ENCODE assay signal across 13 cellular contexts in genomic region chr21:29332461-29333354, GRCh38. TPM values are rescaled to one million over a fixed set of nuclear protein-coding genes. Genes with fewer than 3 reads are reported as not detected.
A peak's percentile ranks its signal among the peaks of the same experiment; 100 is the strongest.
DNase-seq lines count a peak whose midpoint lies in the region; ATAC-seq and TF ChIP-seq lines count a peak whose summit lies in the region.
"Had no signal": no experiment of that assay in that cellular context is flagged by ENCODE, and none has a peak within 500 bp of the region (broad histone marks: within the 10 kb centered on the region; RNA-seq: fewer than 3 reads in every experiment).

No MANE protein-coding gene starts in this region.

- peak overlapping the region; percentile 63 for H3K27ac Mint-ChIP-seq in MCF 10A (ENCODE audit: low read depth, unreplicated experiment)
- H3K27ac Mint-ChIP-seq in activated naive CD8-positive, alpha-beta T cell treated with anti-CD3 and anti-CD28 coated beads, Interleukin-2, amount 50 U/mL, for 24 hours, result peak overlapping the region; percentile 10
- peak overlapping the region in 1 of 2 donors; percentile 38 for H3K27ac Mint-ChIP-seq in natural killer cell treated with Interleukin-12 subunit alpha and Interleukin-12 subunit beta and Interleukin-15 and Interleukin-18, amount 100 ng/mL, for 72 hours

- peak; percentile 92 for ATAC-seq in activated naive CD8-positive, alpha-beta T cell treated with anti-CD3 and anti-CD28 coated beads, Interleukin-2, amount 50 U/mL, for 24 hours
- ATAC-seq in left cardiac atrium (peak; percentile 12 to 77), aorta (ENCODE audit: low FRiP score) (no peak)
- no peak for ATAC-seq in natural killer cell treated with Interleukin-12 subunit alpha and Interleukin-12 subunit beta and Interleukin-15 and Interleukin-18, amount 100 ng/mL, for 72 hours
- ATAC-seq: upper lobe of right lung had no signal

- H3K9me3 Mint-ChIP-seq in MCF 10A (ENCODE audit: unreplicated experiment), result no peaks in the 10 kb centered on the region
- no peaks in the 10 kb centered on the region for H3K9me3 Mint-ChIP-seq in activated naive CD8-positive, alpha-beta T cell treated with anti-CD3 and anti-CD28 coated beads, Interleukin-2, amount 50 U/mL, for 24 hours
- H3K9me3 Mint-ChIP-seq in natural killer cell treated with Interleukin-12 subunit alpha and Interleukin-12 subunit beta and Interleukin-15 and Interleukin-18, amount 100 ng/mL, for 72 hours, result no peaks in the 10 kb centered on the region

- intact Hi-C loops in MCF 10A (cut with micrococcal nuclease) (no loop called here), breast epithelium (cut with DNase I; ENCODE audit: low total_unique reads) (loop anchor here (10.0 kb wide), 1 partner anchor 178 kb away; no protein-coding TSS in a partner anchor), left cardiac atrium (cut with DNase I) (no loop called here), aorta (cut with DNase I) (no loop called here)

- no TSS peak for BruUV-seq in MCF 10A (replicated peaks; lab: Mats Ljungman, UMichigan)

- no peak overlapping the region for H3K4me3 Mint-ChIP-seq in MCF 10A (ENCODE audit: unreplicated experiment)
- H3K4me3 Mint-ChIP-seq in activated naive CD8-positive, alpha-beta T cell treated with anti-CD3 and anti-CD28 coated beads, Interleukin-2, amount 50 U/mL, for 24 hours, result no peak overlapping the region
- no peak overlapping the region for H3K4me3 Mint-ChIP-seq in natural killer cell treated with Interleukin-12 subunit alpha and Interleukin-12 subunit beta and Interleukin-15 and Interleukin-18, amount 100 ng/mL, for 72 hours

- CTCF ChIA-PET in MCF 10A (lab: Yijun Ruan, JAX), result interaction anchor here (0.9 kb wide), 1 partner anchor 16 kb away, joined by 3 read pairs; no protein-coding TSS in a partner anchor

- H3K4me3 ChIP-seq in breast epithelium (no peak overlapping the region), aorta (ENCODE audit: low read length in 2 of 2) (no peak overlapping the region)
- H3K4me3 ChIP-seq: SJCRH30, upper lobe of right lung had no signal

- H3K9me3 ChIP-seq in breast epithelium, result no peaks in the 10 kb centered on the region
- H3K9me3 ChIP-seq in aorta (ENCODE audit: control insufficient read depth, low read length), result no peaks in the 10 kb centered on the region
- H3K9me3 ChIP-seq: SJCRH30, upper lobe of right lung had no signal

- POLR2A ChIA-PET in MCF 10A (lab: Yijun Ruan, JAX), result interaction anchor here (0.8 kb wide), 1 partner anchor 20 kb away, joined by 3 read pairs; no protein-coding TSS in a partner anchor

- no peak overlapping the region for H3K27ac ChIP-seq in breast epithelium
- peak overlapping the region; percentile 57 to 59 for H3K27ac ChIP-seq in aorta (ENCODE audit: low read depth in 1 of 2, low read length in 2 of 2)
- H3K27ac ChIP-seq: parathyroid adenoma, SJCRH30, upper lobe of right lung had no signal

- no peaks in the 10 kb centered on the region for H3K4me1 ChIP-seq in breast epithelium
- H3K4me1 ChIP-seq in aorta (ENCODE audit: control insufficient read depth in 1 of 2, insufficient read depth in 2 of 2, low read length in 2 of 2), result peaks cover 4 to 9% of the 10 kb centered on the region in 2 donors
- H3K4me1 ChIP-seq: parathyroid adenoma, SJCRH30 had no signal

- WGBS in aorta, 2 donors, result 70 to 72% methylated on average over 10 of the region's 10 CpGs

- no peak for TF ChIP-seq CTCF in MCF 10A (IDR thresholded peaks at IDR 0.05; ENCODE audit: unreplicated experiment)
- no peak for TF ChIP-seq CTCF in breast epithelium (IDR thresholded peaks at IDR 0.05)

- DNase-seq in MCF 10A (ENCODE audit: unreplicated experiment) (peak; percentile 42), breast epithelium (ENCODE audit: low spot score in 2 of 2) (no peak), left cardiac atrium (no peak), aorta (no peak), NCI-H446 (lab: John Stamatoyannopoulos, UW) (no peak), NCI-H128 (lab: John Stamatoyannopoulos, UW; ENCODE audit: unreplicated experiment) (no peak)
- no peak for DNase-seq in activated naive CD8-positive, alpha-beta T cell treated with anti-CD3 and anti-CD28 coated beads, Interleukin-2, amount 50 U/mL, for 24 hours
- DNase-seq in natural killer cell treated with Interleukin-12 subunit alpha and Interleukin-12 subunit beta and Interleukin-15 and Interleukin-18, amount 100 ng/mL, for 72 hours (ENCODE audit: low spot score), result no peak
- DNase-seq: islet precursor cell, NCI-H2107, SJCRH30, upper lobe of right lung had no signal

- no peaks in the 10 kb centered on the region for H3K36me3 ChIP-seq in breast epithelium
- no peaks in the 10 kb centered on the region for H3K36me3 ChIP-seq in aorta (ENCODE audit: control insufficient read depth in 1 of 2, insufficient read depth in 2 of 2, low read length in 1 of 2)

- no peak for TF ChIP-seq POLR2A in breast epithelium (IDR thresholded peaks at IDR 0.05)

- H3K4me1 Mint-ChIP-seq in MCF 10A (ENCODE audit: insufficient read depth, unreplicated experiment), result peaks cover 22% of the 10 kb centered on the region
- peaks cover 29% of the 10 kb centered on the region for H3K4me1 Mint-ChIP-seq in activated naive CD8-positive, alpha-beta T cell treated with anti-CD3 and anti-CD28 coated beads, Interleukin-2, amount 50 U/mL, for 24 hours
- peaks cover 15 to 38% of the 10 kb centered on the region in 2 donors for H3K4me1 Mint-ChIP-seq in natural killer cell treated with Interleukin-12 subunit alpha and Interleukin-12 subunit beta and Interleukin-15 and Interleukin-18, amount 100 ng/mL, for 72 hours (ENCODE audit: low read depth in 2 of 2)

- H3K27me3 Mint-ChIP-seq in MCF 10A (ENCODE audit: insufficient read depth, unreplicated experiment), result no peaks in the 10 kb centered on the region
- H3K27me3 Mint-ChIP-seq in activated naive CD8-positive, alpha-beta T cell treated with anti-CD3 and anti-CD28 coated beads, Interleukin-2, amount 50 U/mL, for 24 hours, result no peaks in the 10 kb centered on the region
- no peaks in the 10 kb centered on the region for H3K27me3 Mint-ChIP-seq in natural killer cell treated with Interleukin-12 subunit alpha and Interleukin-12 subunit beta and Interleukin-15 and Interleukin-18, amount 100 ng/mL, for 72 hours

- H3K27me3 ChIP-seq in breast epithelium (no peaks in the 10 kb centered on the region), aorta (ENCODE audit: control insufficient read depth in 1 of 2, insufficient read depth in 2 of 2, low read length in 1 of 2) (no peaks in the 10 kb centered on the region)
- H3K27me3 ChIP-seq: SJCRH30, upper lobe of right lung had no signal

- H3K36me3 Mint-ChIP-seq in MCF 10A (ENCODE audit: insufficient read depth, unreplicated experiment), result peaks cover 59% of the 10 kb centered on the region
- H3K36me3 Mint-ChIP-seq in activated naive CD8-positive, alpha-beta T cell treated with anti-CD3 and anti-CD28 coated beads, Interleukin-2, amount 50 U/mL, for 24 hours (ENCODE audit: low read depth), result peaks cover 45% of the 10 kb centered on the region
- peaks cover 5% of the 10 kb centered on the region for H3K36me3 Mint-ChIP-seq in natural killer cell treated with Interleukin-12 subunit alpha and Interleukin-12 subunit beta and Interleukin-15 and Interleukin-18, amount 100 ng/mL, for 72 hours

RNA-seq across cellular contexts. Expression of gene BACH1, which starts 34.0 kb away (rescaled TPM):
- total RNA-seq in MCF 10A (2022) (69.3 and 76.6 TPM in 2 replicates), breast epithelium (10 to 100 TPM; 31.8 to 65.3 (median 42.3) TPM), left cardiac atrium (10 to 100 TPM; 35.3 to 59.3 TPM), aorta (100 to 1,000 TPM in 1 of 2 donors, 10 to 100 TPM in 1; 90.1 to 103 TPM)
- polyA plus RNA-seq in aorta, result 10 to 100 TPM; 12.1 to 14.8 TPM
- total RNA-seq in natural killer cell treated with Interleukin-12 subunit alpha and Interleukin-12 subunit beta and Interleukin-15 and Interleukin-18, amount 100 ng/mL, for 72 hours, result 10 to 100 TPM; 29.5 to 38.7 TPM

Comparison
In these comparisons a context has a peak if more than half of its experiments do, and no peak if none do; other contexts are left out.
1. H3K27ac ChIP-seq: peak in aorta (2 of 2); none in breast epithelium (0 of 2).
2. ATAC-seq: peak in activated naive CD8-positive, alpha-beta T cell treated with anti-CD3 and anti-CD28 coated beads, Interleukin-2, amount 50 U/mL, for 24 hours (single experiment) and left cardiac atrium (2 of 2); none in aorta (single experiment) and natural killer cell treated with Interleukin-12 subunit alpha and Interleukin-12 subunit beta and Interleukin-15 and Interleukin-18, amount 100 ng/mL, for 72 hours (0 of 2).